Comparison of ENCODE assay signal across 13 cellular contexts in the genomic region with DNA sequence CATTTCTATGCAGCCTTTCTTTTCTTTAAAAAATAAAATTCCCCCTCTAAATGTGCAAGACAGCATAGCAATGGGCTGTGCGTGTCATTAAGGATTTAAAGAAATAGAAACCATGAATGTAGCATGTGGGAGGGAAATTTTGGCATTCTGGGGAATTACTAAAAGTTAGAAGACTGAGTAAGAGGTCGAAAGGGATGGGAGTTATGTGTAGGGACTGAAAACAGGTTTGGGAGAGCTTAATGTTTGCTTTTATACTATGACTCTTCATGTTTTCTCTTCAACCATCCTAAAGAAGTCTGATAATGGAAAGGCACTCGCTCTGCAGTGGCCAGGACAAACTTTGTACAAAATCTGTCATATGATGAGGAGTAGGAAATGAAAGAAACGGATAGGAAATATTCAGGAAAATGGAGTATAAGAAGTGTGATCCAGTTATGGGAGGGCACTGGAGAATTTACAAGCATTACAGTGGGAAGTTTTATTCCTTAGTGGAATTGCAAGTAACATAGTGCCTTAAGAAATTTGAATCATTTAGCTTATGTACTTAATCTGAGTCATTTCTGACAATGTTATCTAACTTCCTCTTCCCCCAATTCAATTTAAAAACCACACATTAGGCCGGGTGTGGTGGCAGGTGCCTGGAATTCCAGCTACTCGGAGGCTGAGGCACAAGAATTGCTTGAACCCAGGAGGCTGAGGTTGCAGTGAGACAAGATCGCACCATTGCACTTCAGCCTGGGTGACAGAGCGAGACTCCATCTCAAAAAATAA. TPM values are rescaled to one million over a fixed set of nuclear protein-coding genes. Genes with fewer than 3 reads are reported as not detected.
A peak's percentile ranks its signal among the peaks of the same experiment; 100 is the strongest.
DNase-seq lines count a peak whose midpoint lies in the region; ATAC-seq and TF ChIP-seq lines count a peak whose summit lies in the region.
"Had no signal": no experiment of that assay in that cellular context is flagged by ENCODE, and none has a peak within 500 bp of the region (broad histone marks: within the 10 kb centered on the region; RNA-seq: fewer than 3 reads in every experiment).

No MANE protein-coding gene starts in this region.

- H3K9me3 Mint-ChIP-seq in activated naive CD4-positive, alpha-beta T cell treated with anti-CD3 and anti-CD28 coated beads, Interleukin-2, amount 50 U/mL, for 24 hours = peaks cover 4% of the 10 kb centered on the region

- H3K36me3 ChIP-seq in PC-3 (ENCODE audit: low read depth, low read length) (peaks cover 34% of the 10 kb centered on the region), spleen (peaks cover 0 to 100% (median 39%) of the 10 kb centered on the region in 6 donors)
- H3K36me3 ChIP-seq: ovary, WERI-Rb-1 had no signal

- H3K79me2 ChIP-seq in PC-3 (ENCODE audit: low read length) = peaks cover 29% of the 10 kb centered on the region

- H3F3A ChIP-seq in PC-3 (ENCODE audit: low read length, unreplicated experiment) = no peaks in the 10 kb centered on the region

- H3K4me1 Mint-ChIP-seq in activated naive CD4-positive, alpha-beta T cell treated with anti-CD3 and anti-CD28 coated beads, Interleukin-2, amount 50 U/mL, for 24 hours = peaks cover 37% of the 10 kb centered on the region

- H3K4me3 Mint-ChIP-seq in activated naive CD4-positive, alpha-beta T cell treated with anti-CD3 and anti-CD28 coated beads, Interleukin-2, amount 50 U/mL, for 24 hours = no peak overlapping the region

- no peaks in the 10 kb centered on the region for H3K27me3 ChIP-seq in PC-3 (ENCODE audit: low read length)
- H3K27me3 ChIP-seq in spleen (replicated peaks in 1 of 7) = no peaks in the 10 kb centered on the region
- H3K27me3 ChIP-seq: esophagus muscularis mucosa, ovary, thyroid gland had no signal

- H4K20me1 ChIP-seq in PC-3 (ENCODE audit: low read length) = no peaks in the 10 kb centered on the region

- H3K27ac Mint-ChIP-seq in activated naive CD4-positive, alpha-beta T cell treated with anti-CD3 and anti-CD28 coated beads, Interleukin-2, amount 50 U/mL, for 24 hours = peak overlapping the region; percentile 74

- intact Hi-C loops in PC-3 (cut with micrococcal nuclease) (no loop called here), spleen (cut with DNase I; ENCODE audit: low total_unique reads) (no loop called here)

- peak overlapping the region; percentile 18; the same call in 1 of the 2 replicates for H2AFZ ChIP-seq in PC-3 (ENCODE audit: low read length)

- no peak for DNase-seq in activated naive CD4-positive, alpha-beta T cell treated with anti-CD3 and anti-CD28 coated beads, Interleukin-2, amount 50 U/mL, for 16 hours
- DNase-seq in PC-3 (peak; percentile 79), dermis blood vessel endothelial cell (peak; percentile 81), spleen (no peak), AG08395 (ENCODE audit: low spot score) (no peak)
- no peak for DNase-seq in activated CD8-positive, alpha-beta memory T cell treated with anti-CD3 and anti-CD28 coated beads, Interleukin-2, amount 50 U/mL, for 4 hours
- DNase-seq: NCI-H146, ovary, thyroid gland, WERI-Rb-1 had no signal

- 57 to 66% (median 60%) methylated on average over 8 of the region's 8 CpGs for WGBS in spleen, 5 donors

- no peaks in the 10 kb centered on the region for H3K9me2 ChIP-seq in PC-3 (replicated peaks; ENCODE audit: low read length)

- no peak for TF ChIP-seq POLR2A in spleen (IDR thresholded peaks at IDR 0.05)

- peak overlapping the region; percentile 84 for H3K27ac ChIP-seq in PC-3 (ENCODE audit: low read length)
- peak overlapping the region in 5 of 8 donors; percentile 9 to 51 (median 49) for H3K27ac ChIP-seq in spleen
- H3K27ac ChIP-seq: ovary, thyroid gland, WERI-Rb-1 had no signal

- BruUV-seq in PC-3 (replicated peaks; lab: Mats Ljungman, UMichigan) = no TSS peak

- no peaks in the 10 kb centered on the region for H3K9me3 ChIP-seq in PC-3 (ENCODE audit: low read length)
- H3K9me3 ChIP-seq in spleen = peaks cover 0 to 8% (median 0%) of the 10 kb centered on the region in 8 donors
- H3K9me3 ChIP-seq: esophagus muscularis mucosa, ovary, thyroid gland had no signal

- no peaks in the 10 kb centered on the region for H3K27me3 Mint-ChIP-seq in activated naive CD4-positive, alpha-beta T cell treated with anti-CD3 and anti-CD28 coated beads, Interleukin-2, amount 50 U/mL, for 24 hours

- peaks cover 31% of the 10 kb centered on the region for H3K4me1 ChIP-seq in PC-3 (ENCODE audit: insufficient read depth, low read length)
- peaks cover 0 to 28% (median 18%) of the 10 kb centered on the region in 6 donors for H3K4me1 ChIP-seq in spleen
- H3K4me1 ChIP-seq: thyroid gland had no signal

- H3K4me2 ChIP-seq in PC-3 (ENCODE audit: low read length) = peak overlapping the region; percentile 72

- H3K9ac ChIP-seq in PC-3 (ENCODE audit: low read length) = peak overlapping the region; percentile 42

- peaks cover 39% of the 10 kb centered on the region for H3K36me3 Mint-ChIP-seq in activated naive CD4-positive, alpha-beta T cell treated with anti-CD3 and anti-CD28 coated beads, Interleukin-2, amount 50 U/mL, for 24 hours

- TF ChIP-seq CTCF in PC-3 (conservative IDR thresholded peaks at IDR 0.05; ENCODE audit: low read depth, low read length) = no peak
- TF ChIP-seq CTCF in spleen (IDR thresholded peaks at IDR 0.05 in 8 of 11, conservative IDR thresholded peaks at IDR 0.05 in 3 of 11) = no peak

- POLR2A ChIA-PET in PC-3 (lab: Charles Lee; ENCODE audit: unreplicated experiment) = interaction anchor here (0.6 to 0.7 kb wide), 3 partner anchors 24 to 46 kb away, joined by 4 to 8 read pairs (median 5); no protein-coding TSS in a partner anchor

- ATAC-seq in PC-3 (peak; percentile 91), GM19463 (IDR thresholded peaks at IDR 0.05; ENCODE audit: unreplicated experiment) (no peak)

- CTCF ChIA-PET in PC-3 (lab: Charles Lee) = interaction anchor here (1.0 to 1.1 kb wide), 2 partner anchors 21 to 188 kb away, joined by 3 to 4 read pairs; no protein-coding TSS in a partner anchor

- H3K4me3 ChIP-seq in PC-3 (ENCODE audit: low read length) (peak overlapping the region; percentile 42), spleen (no peak overlapping the region)
- H3K4me3 ChIP-seq: esophagus muscularis mucosa, ovary, thyroid gland had no signal

RNA-seq across cellular contexts. Expression of a gene that starts 20.6 kb away (rescaled TPM):
- total RNA-seq in PC-3 (2014; rRNA removed) (11.2 and 17.3 TPM in 2 replicates), dermis blood vessel endothelial cell (35.1 and 51.1 TPM in 2 replicates), spleen (10 to 100 TPM; 30.6 to 39.9 (median 35.4) TPM)
- 10 to 100 TPM; 10.4 to 10.9 (median 10.8) TPM for polyA plus RNA-seq in spleen

Comparison
In these comparisons a context has a peak if more than half of its experiments do, and no peak if none do; other contexts are left out.
1. DNase-seq: peak in PC-3 (single experiment) and dermis blood vessel endothelial cell (single experiment); none in activated naive CD4-positive, alpha-beta T cell treated with anti-CD3 and anti-CD28 coated beads, Interleukin-2, amount 50 U/mL, for 16 hours (single experiment), spleen (single experiment), AG08395 (single experiment) and activated CD8-positive, alpha-beta memory T cell treated with anti-CD3 and anti-CD28 coated beads, Interleukin-2, amount 50 U/mL, for 4 hours (single experiment).